ENCODE assay signal across 16 cellular contexts in genomic region chr15:29382862-29383261, GRCh38.
A peak's percentile ranks its signal among the peaks of the same experiment; 100 is the strongest.
DNase-seq lines count a peak whose midpoint lies in the region; ATAC-seq lines count a peak whose summit lies in the region.
"Had no signal": no experiment of that assay in that cellular context is flagged by ENCODE, and none has a peak within 500 bp of the region (broad histone marks: within the 10 kb centered on the region; RNA-seq: fewer than 3 reads in every experiment).

No MANE protein-coding gene starts in this region.

- H3K36me3 Mint-ChIP-seq in activated T-cell treated with anti-CD3 and anti-CD28 coated beads, Interleukin-2, amount 50 U/mL, for 24 hours (ENCODE audit: low read depth) = no peaks in the 10 kb centered on the region

- peaks cover 28% of the 10 kb centered on the region for H3K27me3 Mint-ChIP-seq in activated T-cell treated with anti-CD3 and anti-CD28 coated beads, Interleukin-2, amount 50 U/mL, for 24 hours

- H3K4me1 Mint-ChIP-seq in activated T-cell treated with anti-CD3 and anti-CD28 coated beads, Interleukin-2, amount 50 U/mL, for 24 hours (ENCODE audit: low read depth) = no peaks in the 10 kb centered on the region

- ATAC-seq in HG03342 (IDR thresholded peaks at IDR 0.05; ENCODE audit: unreplicated experiment) = no peak
- no peak for ATAC-seq in GM21737 (IDR thresholded peaks at IDR 0.05; ENCODE audit: unreplicated experiment)
- no peak for ATAC-seq in HG03108 (IDR thresholded peaks at IDR 0.05; ENCODE audit: unreplicated experiment)
- ATAC-seq: K562 had no signal

- no peak overlapping the region for H3K4me3 Mint-ChIP-seq in activated T-cell treated with anti-CD3 and anti-CD28 coated beads, Interleukin-2, amount 50 U/mL, for 24 hours
- H3K4me3 Mint-ChIP-seq: T-helper 2 cell treated with Interferon-gamma antibody and Interleukin-4, amounts not matched to agents 5 μg/mL and 100 μg/mL, for 36 hours had no signal

- no peaks in the 10 kb centered on the region for H3K9me3 Mint-ChIP-seq in activated T-cell treated with anti-CD3 and anti-CD28 coated beads, Interleukin-2, amount 50 U/mL, for 24 hours
- H3K9me3 Mint-ChIP-seq: T-helper 2 cell treated with Interferon-gamma antibody and Interleukin-4, amounts not matched to agents 5 μg/mL and 100 μg/mL, for 36 hours had no signal

- no peak for DNase-seq in activated T-cell treated with anti-CD3 and anti-CD28 coated beads, Interleukin-2, amount 50 U/mL, for 24 hours
- no peak for DNase-seq in activated T-cell treated with anti-CD3 and anti-CD28 coated beads, Interleukin-2, amount 50 U/mL, for 1 hour
- DNase-seq in NCI-H2107 (lab: John Stamatoyannopoulos, UW) (peak; percentile 15), RPMI8226 (peak; percentile 24)
- DNase-seq: GM23248, HCEC 1CT, NCI-H1436, NCI-H1930, NCI-H2227 treated with DMSO at 0.1 percent for 48 hours, NCI-H526 treated with DMSO at 0.1 percent for 48 hours, SK-N-SH had no signal

- H3K27ac Mint-ChIP-seq in activated T-cell treated with anti-CD3 and anti-CD28 coated beads, Interleukin-2, amount 50 U/mL, for 24 hours = peak overlapping the region; percentile 27
- H3K27ac Mint-ChIP-seq: T-helper 2 cell treated with Interferon-gamma antibody and Interleukin-4, amounts not matched to agents 5 μg/mL and 100 μg/mL, for 36 hours had no signal

Comparison
In these comparisons a context has a peak if more than half of its experiments do, and no peak if none do; other contexts are left out.
1. DNase-seq: peak in NCI-H2107 (single experiment) and RPMI8226 (single experiment); none in activated T-cell treated with anti-CD3 and anti-CD28 coated beads, Interleukin-2, amount 50 U/mL, for 24 hours (single experiment) and activated T-cell treated with anti-CD3 and anti-CD28 coated beads, Interleukin-2, amount 50 U/mL, for 1 hour (single experiment).